In genomic region chr10:11758527-11759236, GRCh38 we compare ENCODE assay signal across 13 cellular contexts. TPM values are rescaled to one million over a fixed set of nuclear protein-coding genes. Genes with fewer than 3 reads are reported as not detected.
DNase-seq lines count a peak whose midpoint lies in the region; ATAC-seq and TF ChIP-seq lines count a peak whose summit lies in the region.
"Had no signal": no experiment of that assay in that cellular context is flagged by ENCODE, and none has a peak within 500 bp of the region (broad histone marks: within the 10 kb centered on the region; RNA-seq: fewer than 3 reads in every experiment).

No MANE protein-coding gene starts in this region.

- H3K9me3 ChIP-seq in mesenchymal stem cell (ENCODE audit: control insufficient read depth, low read length) (no peaks in the 10 kb centered on the region), subcutaneous abdominal adipose tissue (ENCODE audit: control insufficient read depth in 5 of 5, low read length in 5 of 5) (no peaks in the 10 kb centered on the region)
- H3K9me3 ChIP-seq: BE2C had no signal

- H2BK12ac ChIP-seq in mesenchymal stem cell (ENCODE audit: low read length in 2 of 2): peak overlapping the region; percentile 18 to 23

- no peak for TF ChIP-seq CTCF in brain (conservative IDR thresholded peaks at IDR 0.05)

- H3K9ac ChIP-seq in mesenchymal stem cell (ENCODE audit: low read length) (peak overlapping the region; percentile 61), subcutaneous abdominal adipose tissue (ENCODE audit: low read length in 5 of 5) (peak overlapping the region in 2 of 5 donors; percentile 36 to 82)

- H3K4me1 Mint-ChIP-seq in brain: peaks cover 61% of the 10 kb centered on the region
- H3K4me1 Mint-ChIP-seq: activated CD8-positive, alpha-beta memory T cell treated with anti-CD3 and anti-CD28 coated beads, Interleukin-2, amount 10 ng/mL, durations not matched to agents 7 days and 5 days had no signal

- H3K18ac ChIP-seq in mesenchymal stem cell (ENCODE audit: low read depth in 1 of 2, low read length in 2 of 2): peak overlapping the region in 1 of 2 experiments; percentile 64

- peaks cover 2% of the 10 kb centered on the region for H3K4me1 ChIP-seq in mesenchymal stem cell (ENCODE audit: control insufficient read depth, insufficient read depth, low read depth, low read length)
- peaks cover 9 to 38% (median 25%) of the 10 kb centered on the region in 5 donors for H3K4me1 ChIP-seq in subcutaneous abdominal adipose tissue (ENCODE audit: control insufficient read depth in 5 of 5, insufficient read depth in 5 of 5, low read length in 5 of 5)

- H3K4me3 ChIP-seq in mesenchymal stem cell (ENCODE audit: insufficient read depth in 1 of 2, low read depth in 1 of 2, low read length in 2 of 2): no peak overlapping the region
- H3K4me3 ChIP-seq in subcutaneous abdominal adipose tissue (ENCODE audit: low read depth in 1 of 5, low read length in 5 of 5): no peak overlapping the region

- peak overlapping the region; percentile 76 to 97 (median 88) for H3K27ac Mint-ChIP-seq in brain
- H3K27ac Mint-ChIP-seq: activated CD8-positive, alpha-beta memory T cell treated with anti-CD3 and anti-CD28 coated beads, Interleukin-2, amount 10 ng/mL, durations not matched to agents 7 days and 5 days; dendritic cell treated with granulocyte-macrophage colony-stimulating factor and Interleukin-4, amounts not matched to agents 40 ng/mL and 50 ng/mL, for 4 days; T-helper 2 cell treated with Interferon-gamma antibody and Interleukin-4, amounts not matched to agents 5 μg/mL and 100 μg/mL, for 36 hours had no signal

- 91% methylated on average over 13 of the region's 13 CpGs for WGBS in mesenchymal stem cell

- H3K14ac ChIP-seq in mesenchymal stem cell (ENCODE audit: low read length in 2 of 2): no peak overlapping the region

- no peak overlapping the region for H2BK15ac ChIP-seq in mesenchymal stem cell (ENCODE audit: low read depth, poor library complexity, severe bottlenecking)

- H2AFZ ChIP-seq in mesenchymal stem cell (ENCODE audit: low read depth, low read length): no peak overlapping the region

- ATAC-seq in left colon: no peak

- DNase-seq in NCI-H226: peak; percentile 19
- no peak for DNase-seq in mesenchymal stem cell
- DNase-seq in AG20443 (ENCODE audit: low spot score): no peak
- no peak for DNase-seq in left colon
- DNase-seq in activated gamma-delta T cell (lab: John Stamatoyannopoulos, UW): no peak
- DNase-seq: NCI-H2081 treated with DMSO at 0.1 percent for 48 hours, NCI-H524 treated with DMSO at 0.1 percent for 48 hours had no signal

- H2AK5ac ChIP-seq in mesenchymal stem cell (ENCODE audit: low read length, severe bottlenecking): no peak overlapping the region

- H2BK120ac ChIP-seq in mesenchymal stem cell (ENCODE audit: low read depth, low read length): peak overlapping the region; percentile 11

- H2BK5ac ChIP-seq in mesenchymal stem cell (ENCODE audit: low read depth, low read length, poor library complexity, severe bottlenecking): no peak overlapping the region

- no peak overlapping the region for H3K4me3 Mint-ChIP-seq in brain
- H3K4me3 Mint-ChIP-seq: activated CD8-positive, alpha-beta memory T cell treated with anti-CD3 and anti-CD28 coated beads, Interleukin-2, amount 10 ng/mL, durations not matched to agents 7 days and 5 days; dendritic cell treated with granulocyte-macrophage colony-stimulating factor and Interleukin-4, amounts not matched to agents 40 ng/mL and 50 ng/mL, for 4 days; T-helper 2 cell treated with Interferon-gamma antibody and Interleukin-4, amounts not matched to agents 5 μg/mL and 100 μg/mL, for 36 hours had no signal

- H3K23ac ChIP-seq in mesenchymal stem cell (ENCODE audit: low read length in 2 of 2): no peak overlapping the region

- no peaks in the 10 kb centered on the region for H3K79me1 ChIP-seq in mesenchymal stem cell (replicated peaks; ENCODE audit: low read length, poor library complexity, severe bottlenecking)

- no peak overlapping the region for H3K4me2 ChIP-seq in mesenchymal stem cell (ENCODE audit: low read length, poor library complexity, severe bottlenecking)

- H3K36me3 ChIP-seq in mesenchymal stem cell (ENCODE audit: control insufficient read depth in 1 of 2, insufficient read depth in 2 of 2, low read depth in 1 of 2, low read length in 2 of 2) (no peaks in the 10 kb centered on the region), subcutaneous abdominal adipose tissue (ENCODE audit: control insufficient read depth in 5 of 5, insufficient read depth in 5 of 5, low read length in 5 of 5) (peaks cover 8 to 53% (median 39%) of the 10 kb centered on the region in 5 donors)
- H3K36me3 ChIP-seq: BE2C had no signal

- H3K4ac ChIP-seq in mesenchymal stem cell (ENCODE audit: low read depth in 1 of 2, low read length in 2 of 2): no peak overlapping the region

- H4K91ac ChIP-seq in mesenchymal stem cell (ENCODE audit: low read length): peak overlapping the region; percentile 43

- intact Hi-C loops in left colon (cut with DNase I, micrococcal nuclease): loop anchor here in 1 of 2 donors (2.0 kb wide), 1 partner anchor 244 kb away; no protein-coding TSS in a partner anchor

- no peaks in the 10 kb centered on the region for H3K27me3 Mint-ChIP-seq in brain
- H3K27me3 Mint-ChIP-seq: dendritic cell treated with granulocyte-macrophage colony-stimulating factor and Interleukin-4, amounts not matched to agents 40 ng/mL and 50 ng/mL, for 4 days had no signal

- peak overlapping the region; percentile 75 for H4K8ac ChIP-seq in mesenchymal stem cell (ENCODE audit: low read length)

- H3K27me3 ChIP-seq in mesenchymal stem cell (ENCODE audit: control insufficient read depth in 1 of 2, insufficient read depth in 1 of 2, low read length in 2 of 2) (peaks cover 0 to 17% of the 10 kb centered on the region in 2 experiments), subcutaneous abdominal adipose tissue (ENCODE audit: control insufficient read depth in 5 of 5, insufficient read depth in 4 of 5, low read length in 5 of 5) (no peaks in the 10 kb centered on the region)
- H3K27me3 ChIP-seq: BE2C had no signal

- H3K27ac ChIP-seq in mesenchymal stem cell (ENCODE audit: low read length, poor library complexity, severe bottlenecking) (no peak overlapping the region), subcutaneous abdominal adipose tissue (ENCODE audit: low read depth, low read length) (peak overlapping the region; percentile 85)

- H3K9me3 Mint-ChIP-seq in brain: no peaks in the 10 kb centered on the region
- H3K9me3 Mint-ChIP-seq: dendritic cell treated with granulocyte-macrophage colony-stimulating factor and Interleukin-4, amounts not matched to agents 40 ng/mL and 50 ng/mL, for 4 days; T-helper 2 cell treated with Interferon-gamma antibody and Interleukin-4, amounts not matched to agents 5 μg/mL and 100 μg/mL, for 36 hours had no signal

- no peaks in the 10 kb centered on the region for H3K36me3 Mint-ChIP-seq in brain
- H3K36me3 Mint-ChIP-seq: activated CD8-positive, alpha-beta memory T cell treated with anti-CD3 and anti-CD28 coated beads, Interleukin-2, amount 10 ng/mL, durations not matched to agents 7 days and 5 days had no signal

RNA-seq across cellular contexts. Expression of gene ECHDC3, which starts 16.5 kb away (rescaled TPM):
- 19.5 TPM for polyA plus RNA-seq in brain (ENCODE audit: insufficient read depth, low read depth, low replicate concordance)
- 2.7 TPM for polyA plus RNA-seq in mesenchymal stem cell (2013, experiment 1 of 2)
- 2.6 TPM for polyA plus RNA-seq in mesenchymal stem cell (2013, experiment 2 of 2)
- total RNA-seq in left colon: 10 to 100 TPM; 10.2 to 10.5 TPM
